ENCODE assay signal across 8 cellular contexts in genomic region chr1:167803358-167804217, GRCh38.
A peak's percentile ranks its signal among the peaks of the same experiment; 100 is the strongest.
DNase-seq lines count a peak whose midpoint lies in the region; ATAC-seq and TF ChIP-seq lines count a peak whose summit lies in the region.

No MANE protein-coding gene starts in this region.

- no peaks in the 10 kb centered on the region for H3K9me3 ChIP-seq in BE2C
- H3K9me3 ChIP-seq in WERI-Rb-1 (ENCODE audit: severe bottlenecking): no peaks in the 10 kb centered on the region
- no peaks in the 10 kb centered on the region for H3K9me3 ChIP-seq in breast epithelium

- TF ChIP-seq CTCF in BE2C (IDR thresholded peaks at IDR 0.05; ENCODE audit: low read depth, low read length): peak; percentile 99
- peak; percentile 80 for TF ChIP-seq CTCF in WERI-Rb-1 (IDR thresholded peaks at IDR 0.05; ENCODE audit: low read depth, low read length)
- TF ChIP-seq CTCF in breast epithelium (IDR thresholded peaks at IDR 0.05): peak; percentile 91 to 95 (median 95)

- no peaks in the 10 kb centered on the region for H3K27me3 ChIP-seq in BE2C
- no peaks in the 10 kb centered on the region for H3K27me3 ChIP-seq in WERI-Rb-1 (ENCODE audit: insufficient read depth, low read depth, severe bottlenecking)
- no peaks in the 10 kb centered on the region for H3K27me3 ChIP-seq in breast epithelium

- DNase-seq in BE2C (peak; percentile 94), GM19238 (ENCODE audit: insufficient read length, low spot score) (peak; percentile 79), NCI-H2227 treated with DMSO at 0.1 percent for 48 hours (lab: John Stamatoyannopoulos, UW) (peak; percentile 64), WERI-Rb-1 (peak; percentile 84), breast epithelium (ENCODE audit: low spot score in 2 of 2) (peak; percentile 85 to 90), iris pigment epithelial cell (ENCODE audit: low read depth) (peak; percentile 95)
- DNase-seq in stimulated activated CD4-positive, alpha-beta T cell treated with anti-CD3 and anti-CD28 coated beads, Interleukin-1b, Interleukin-23, amount 100 ng/mL, for 24 hours (ENCODE audit: low read depth in 4 of 4, low spot score in 1 of 4): peak; percentile 83 to 87 (median 84)

- no peak for TF ChIP-seq POLR2A in breast epithelium (IDR thresholded peaks at IDR 0.05)

- H3K4me3 ChIP-seq in BE2C (ENCODE audit: low read depth, low read length) (no peak overlapping the region), WERI-Rb-1 (ENCODE audit: low read depth, low read length) (no peak overlapping the region), breast epithelium (no peak overlapping the region)

- intact Hi-C loops in breast epithelium (cut with DNase I; ENCODE audit: low total_unique reads): loop anchor here (10.0 kb wide), 1 partner anchor 79 kb away; the partner anchor contains the start of gene MPZL1

- ATAC-seq in HG03342 (IDR thresholded peaks at IDR 0.05; ENCODE audit: unreplicated experiment): peak; percentile 96

- peaks cover 11% of the 10 kb centered on the region; the same call in 1 of the 2 replicates for H3K4me1 ChIP-seq in BE2C
- peaks cover 0 to 4% of the 10 kb centered on the region in 2 donors for H3K4me1 ChIP-seq in breast epithelium

- H3K36me3 ChIP-seq in BE2C: no peaks in the 10 kb centered on the region
- no peaks in the 10 kb centered on the region for H3K36me3 ChIP-seq in WERI-Rb-1
- H3K36me3 ChIP-seq in breast epithelium: no peaks in the 10 kb centered on the region

- H3K27ac ChIP-seq in WERI-Rb-1 (no peak overlapping the region), breast epithelium (no peak overlapping the region)
